18 cellular contexts compared by ENCODE assay signal in the genomic region with DNA sequence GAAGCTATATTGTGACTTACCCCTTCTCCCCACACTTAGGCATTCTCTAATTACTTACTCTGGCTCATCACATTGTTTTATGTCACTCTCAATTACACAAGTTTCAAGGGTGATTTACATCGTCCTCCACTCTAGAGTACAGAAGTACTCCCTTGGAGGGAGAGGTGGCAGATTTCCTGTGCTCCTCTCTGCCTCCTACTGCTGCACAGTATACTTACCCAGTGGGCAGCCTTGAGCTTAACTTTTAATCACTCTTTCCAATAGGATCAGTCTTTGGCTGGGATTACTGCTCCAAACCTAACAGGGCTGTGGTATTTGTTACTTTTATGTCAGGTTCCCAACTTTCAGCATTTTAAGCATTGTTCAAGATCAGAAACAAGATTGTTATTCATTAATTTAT.
DNase-seq lines count a peak whose midpoint lies in the region; ATAC-seq, FAIRE-seq and TF ChIP-seq lines count a peak whose summit lies in the region.
"Had no signal": no experiment of that assay in that cellular context is flagged by ENCODE, and none has a peak within 500 bp of the region (broad histone marks: within the 10 kb centered on the region; RNA-seq: fewer than 3 reads in every experiment).

No MANE protein-coding gene starts in this region.

- DNase-seq in NCI-H82 (lab: John Stamatoyannopoulos, UW) (peak; percentile 91), H1 (ENCODE audit: low read depth in 1 of 2, low spot score in 2 of 2) (no peak), nephron progenitor cell (no peak)
- DNase-seq: ACHN; BE2C; CD4-positive, alpha-beta memory T cell; Karpas-422; NCI-H1417; NCI-H2029; NCI-H345; NCI-H748 treated with DMSO at 0.1 percent for 48 hours; Right ventricle myocardium superior had no signal

- H2BK5ac ChIP-seq in H1 (ENCODE audit: low read depth, low read length), result no peak overlapping the region

- no peak overlapping the region for H2AK5ac ChIP-seq in H1 (ENCODE audit: low read depth, low read length)

- H3K27ac ChIP-seq in H1 (ENCODE audit: low read depth, low read length), result no peak overlapping the region

- H4K91ac ChIP-seq in H1 (replicated peaks; ENCODE audit: insufficient read length, low read length), result no peak overlapping the region

- H3K79me2 ChIP-seq in H1 (ENCODE audit: control insufficient read depth in 1 of 2, insufficient read depth in 2 of 2, low read length in 2 of 2), result no peaks in the 10 kb centered on the region

- H3K27me3 Mint-ChIP-seq in nephron progenitor cell (ENCODE audit: low read depth, poor library complexity), result no peaks in the 10 kb centered on the region
- H3K27me3 Mint-ChIP-seq: CD4-positive, alpha-beta memory T cell had no signal

- no peaks in the 10 kb centered on the region for H3K27me3 ChIP-seq in H1 (replicated peaks in 1 of 4; ENCODE audit: control insufficient read depth in 3 of 4, extremely low read depth in 1 of 4, insufficient read depth in 3 of 4, low read length in 3 of 4)

- peak in 1 of 2 experiments; percentile 35; a peak in 2 of 4 replicates for TF ChIP-seq RAD21 in H1 (IDR thresholded peaks at IDR 0.05 in 1 of 2, conservative IDR thresholded peaks at IDR 0.05 in 1 of 2; ENCODE audit: low read depth in 2 of 2, low read length in 2 of 2)

- no peaks in the 10 kb centered on the region for H3K36me3 Mint-ChIP-seq in nephron progenitor cell (ENCODE audit: low read depth)
- H3K36me3 Mint-ChIP-seq: CD4-positive, alpha-beta memory T cell had no signal

- H3K23ac ChIP-seq in H1 (ENCODE audit: insufficient read length), result no peak overlapping the region

- no peaks in the 10 kb centered on the region for H3K9me3 ChIP-seq in H1 (ENCODE audit: insufficient read depth in 2 of 2, low read depth in 1 of 2, low read length in 1 of 2)
- H3K9me3 ChIP-seq: BE2C had no signal

- no peak overlapping the region for H4K8ac ChIP-seq in H1 (ENCODE audit: extremely low read depth, insufficient read depth, low read length)

- no peak for ATAC-seq in HG03025 (IDR thresholded peaks at IDR 0.05; ENCODE audit: low FRiP score, unreplicated experiment)
- ATAC-seq in HG02973 (IDR thresholded peaks at IDR 0.05; ENCODE audit: unreplicated experiment), result no peak
- ATAC-seq in GM21723 (IDR thresholded peaks at IDR 0.05; ENCODE audit: unreplicated experiment), result no peak
- ATAC-seq in HG02852 (IDR thresholded peaks at IDR 0.05; ENCODE audit: unreplicated experiment), result no peak

- WGBS in H1 (ENCODE audit: extremely low coverage in 1 of 2, insufficient coverage in 1 of 2, insufficient read length in 1 of 2, insufficient replicate concordance in 2 of 2, low coverage in 1 of 2, low lambda C conversion rate in 2 of 2, missing lambda C conversion rate in 1 of 2), 2 experiments, result 92% methylated on average over 1 of the region's 1 CpG; no CpG with 5 or more reads in 1 of the 2 experiments

- H3K36me3 ChIP-seq in H1 (ENCODE audit: control insufficient read depth in 2 of 4, insufficient read depth in 4 of 4, low read length in 3 of 4), result no peaks in the 10 kb centered on the region
- H3K36me3 ChIP-seq: BE2C had no signal

- no peak overlapping the region for H2BK20ac ChIP-seq in H1 (ENCODE audit: low read length)

- no peak overlapping the region for H4K5ac ChIP-seq in H1 (ENCODE audit: insufficient read length, low read depth, low read length)

- H3K4me1 ChIP-seq in H1 (replicated peaks in 1 of 4; ENCODE audit: control insufficient read depth in 3 of 4, insufficient read depth in 4 of 4, low read length in 3 of 4), result no peaks in the 10 kb centered on the region
- H3K4me1 ChIP-seq: BE2C had no signal

- POLR2A ChIA-PET in H1 (lab: Charles Lee; ENCODE audit: partially characterized antibody), result no interaction called here

- no peak overlapping the region for H2BK120ac ChIP-seq in H1 (replicated peaks; ENCODE audit: low read depth, low read length)

- H3K23me2 ChIP-seq in H1 (ENCODE audit: low read depth, low read length), result no peaks in the 10 kb centered on the region

- TF ChIP-seq CTCF in H1 (IDR thresholded peaks at IDR 0.05; ENCODE audit: control extremely low read depth in 1 of 3, insufficient read depth in 1 of 3, low read depth in 1 of 3, low read length in 3 of 3), result peak in 2 of 3 experiments; percentile 8 to 39; a peak in 1 of 4 replicates
- TF ChIP-seq CTCF in nephron progenitor cell (IDR thresholded peaks at IDR 0.05), result no peak

- no peak overlapping the region for H3K4me3 Mint-ChIP-seq in nephron progenitor cell
- H3K4me3 Mint-ChIP-seq: CD4-positive, alpha-beta memory T cell had no signal

- no peaks in the 10 kb centered on the region for H3K9me3 Mint-ChIP-seq in nephron progenitor cell
- H3K9me3 Mint-ChIP-seq: CD4-positive, alpha-beta memory T cell had no signal

- no peaks in the 10 kb centered on the region for H4K20me1 ChIP-seq in H1 (replicated peaks in 1 of 2; ENCODE audit: control insufficient read depth in 1 of 2, insufficient read depth in 2 of 2, low read length in 2 of 2)

- no peak overlapping the region for H2BK15ac ChIP-seq in H1 (ENCODE audit: low read length)

- no peak overlapping the region for H3K4me3 ChIP-seq in H1 (ENCODE audit: extremely low read depth in 1 of 4, insufficient read depth in 2 of 4, low read depth in 3 of 4, low read length in 4 of 4)

- H2BK12ac ChIP-seq in H1 (ENCODE audit: low read depth, low read length), result no peak overlapping the region

- peak overlapping the region; percentile 3 for H3K27ac Mint-ChIP-seq in nephron progenitor cell
- H3K27ac Mint-ChIP-seq: CD4-positive, alpha-beta memory T cell had no signal

- CTCF ChIA-PET in H1 (lab: Charles Lee; ENCODE audit: partially characterized antibody), result interaction anchor here (0.9 to 1.7 kb wide), 7 partner anchors 8 to 296 kb away, joined by 3 to 13 read pairs (median 5); no protein-coding TSS in a partner anchor

- H3K79me1 ChIP-seq in H1 (ENCODE audit: low read depth, low read length), result no peaks in the 10 kb centered on the region

- H2AFZ ChIP-seq in H1 (ENCODE audit: low read length), result no peak overlapping the region

- FAIRE-seq in G401.6 (lab: Jason Lieb, UNC) (peak; percentile 74), H1 (lab: Jason Lieb, UNC) (peak; percentile 19)
- FAIRE-seq: H54 had no signal

- H3K56ac ChIP-seq in H1 (replicated peaks; ENCODE audit: insufficient read length, low read depth, low read length), result no peak overlapping the region

- no peak overlapping the region for H3K14ac ChIP-seq in H1 (ENCODE audit: insufficient read length)

- H3K4ac ChIP-seq in H1 (replicated peaks; ENCODE audit: insufficient read length, low read depth, low read length), result no peak overlapping the region

- no peak for TF ChIP-seq POLR2A in H1 (IDR thresholded peaks at IDR 0.05; ENCODE audit: control extremely low read depth in 1 of 2, low read depth in 2 of 2, low read length in 2 of 2)

- no peak overlapping the region for H3K4me2 ChIP-seq in H1 (ENCODE audit: insufficient read depth in 1 of 2, low read depth in 2 of 2, low read length in 2 of 2)

- no peak for TF ChIP-seq EP300 in H1 (IDR thresholded peaks at IDR 0.05; ENCODE audit: borderline replicate concordance in 1 of 2, low read depth in 2 of 2, low read length in 2 of 2)

- H3K18ac ChIP-seq in H1 (ENCODE audit: extremely low read depth, low read length), result no peak overlapping the region

- H3K4me1 Mint-ChIP-seq in nephron progenitor cell, result peaks cover 27% of the 10 kb centered on the region
- H3K4me1 Mint-ChIP-seq: CD4-positive, alpha-beta memory T cell had no signal

- no peak overlapping the region for H3K9ac ChIP-seq in H1 (replicated peaks in 1 of 4; ENCODE audit: extremely low read depth in 1 of 4, low read depth in 3 of 4, low read length in 3 of 4)

TF ChIP-seq in H1, 55 proteins besides CTCF, POLR2A, EP300 and RAD21:
- TF ChIP-seq BACH1 (IDR thresholded peaks at IDR 0.05; ENCODE audit: low read length), result no peak
- TF ChIP-seq, protein P1, sequence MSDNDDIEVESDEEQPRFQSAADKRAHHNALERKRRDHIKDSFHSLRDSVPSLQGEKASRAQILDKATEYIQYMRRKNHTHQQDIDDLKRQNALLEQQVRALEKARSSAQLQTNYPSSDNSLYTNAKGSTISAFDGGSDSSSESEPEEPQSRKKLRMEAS (IDR thresholded peaks at IDR 0.05), result no peak
- no peak for TF ChIP-seq EZH2 (IDR thresholded peaks at IDR 0.05; ENCODE audit: low read depth, low read length, severe bottlenecking)
- TF ChIP-seq JUN (IDR thresholded peaks at IDR 0.05; ENCODE audit: low read depth, low read length), result no peak
- TF ChIP-seq ASH2L (IDR thresholded peaks at IDR 0.05; ENCODE audit: low read length), result no peak
